In the genomic region with DNA sequence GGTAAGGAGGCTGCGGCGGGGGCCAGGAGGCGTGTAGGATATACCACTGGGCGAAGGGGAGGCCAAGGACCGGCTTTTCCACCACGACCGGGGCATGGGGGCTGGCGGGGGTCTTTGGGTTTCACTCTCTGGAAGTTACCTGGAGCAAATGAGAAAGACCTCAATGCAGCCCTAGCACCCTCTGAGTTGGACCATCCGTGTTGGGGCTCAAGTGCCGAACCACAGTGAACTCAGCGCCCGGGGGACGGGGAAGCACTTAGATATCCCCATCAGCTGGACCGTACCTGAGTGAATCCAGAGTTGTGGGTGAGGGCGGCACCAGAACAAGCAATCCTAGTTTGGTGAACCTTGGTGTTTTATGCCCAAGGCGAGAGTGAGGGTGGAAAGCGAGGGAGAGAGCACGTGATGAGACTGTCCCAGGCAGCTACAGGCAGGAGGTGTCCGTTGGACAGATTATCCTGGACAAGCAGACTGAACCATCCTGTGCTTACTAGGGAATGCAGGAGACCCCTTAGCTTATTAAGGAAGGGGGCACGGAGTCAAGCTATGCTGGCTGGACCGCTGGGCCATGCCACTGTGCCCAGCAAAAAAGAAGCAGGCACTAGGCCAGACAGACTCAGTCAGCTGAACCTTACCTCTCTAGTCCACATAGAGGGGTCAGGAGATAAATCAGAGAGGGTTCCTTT, we compare ENCODE assay signal across 1 cellular context.
TF ChIP-seq lines count a peak whose summit lies in the region.

No MANE protein-coding gene starts in this region.

TF ChIP-seq in HEK293, 187 proteins besides CTCF, POLR2A, EP300 and RAD21 (continued from another document):
- TF ChIP-seq ZNF10 (tag by site-specific recombination; IDR thresholded peaks at IDR 0.05) (no peak), ZFP37 (tag by site-specific recombination; IDR thresholded peaks at IDR 0.05) (0 out of 2 replicates have a peak, but pooled peaks have one; percentile 14), ZNF510 (tag by site-specific recombination; IDR thresholded peaks at IDR 0.05; ENCODE audit: insufficient replicate concordance) (no peak), PBX3 (CRISPR knock-in tag; IDR thresholded peaks at IDR 0.05) (no peak), ZNF670 (tag by site-specific recombination; IDR thresholded peaks at IDR 0.05; ENCODE audit: low read depth) (no peak), REST (tag by site-specific recombination; IDR thresholded peaks at IDR 0.05) (peak; percentile 29; the same call in 1 of the 2 replicates), KLF10 (tag by site-specific recombination; IDR thresholded peaks at IDR 0.05) (no peak), REPIN1 (tag by site-specific recombination; IDR thresholded peaks at IDR 0.05; ENCODE audit: low read depth) (no peak), ZNF2 (tag by site-specific recombination; IDR thresholded peaks at IDR 0.05) (no peak), ZNF76 (tag by site-specific recombination; IDR thresholded peaks at IDR 0.05; ENCODE audit: borderline replicate concordance, low read depth) (peak; percentile 6; the same call in 1 of the 2 replicates), ZNF518A (tag by site-specific recombination; conservative IDR thresholded peaks at IDR 0.05; ENCODE audit: low read depth) (no peak), ZNF501 (tag by site-specific recombination; IDR thresholded peaks at IDR 0.05) (no peak), WT1 (tag by site-specific recombination; IDR thresholded peaks at IDR 0.05) (no peak), ZNF792 (tag by site-specific recombination; IDR thresholded peaks at IDR 0.05) (no peak), AEBP2 (tag by site-specific recombination; IDR thresholded peaks at IDR 0.05; ENCODE audit: borderline replicate concordance) (no peak), ZNF24 (tag by site-specific recombination; IDR thresholded peaks at IDR 0.05) (peak; percentile 3; the same call in 1 of the 2 replicates), ZFP3 (tag by site-specific recombination; IDR thresholded peaks at IDR 0.05; ENCODE audit: low read depth) (no peak), ZFHX2 (tag by site-specific recombination; conservative IDR thresholded peaks at IDR 0.05) (no peak), GLI2 (tag by site-specific recombination; IDR thresholded peaks at IDR 0.05; ENCODE audit: borderline replicate concordance, low read depth) (no peak), ZNF248 (tag by site-specific recombination; IDR thresholded peaks at IDR 0.05) (no peak), YY2 (tag by site-specific recombination; IDR thresholded peaks at IDR 0.05) (no peak), SP7 (tag by site-specific recombination; IDR thresholded peaks at IDR 0.05) (peak; percentile 10), ZSCAN18 (tag by site-specific recombination; IDR thresholded peaks at IDR 0.05) (no peak), ZNF416 (tag by site-specific recombination; IDR thresholded peaks at IDR 0.05) (no peak), ZNF214 (tag by site-specific recombination; IDR thresholded peaks at IDR 0.05; ENCODE audit: borderline replicate concordance) (no peak), ZBTB49 (tag by site-specific recombination; IDR thresholded peaks at IDR 0.05; ENCODE audit: low read depth) (no peak), ZNF155 (tag by site-specific recombination; IDR thresholded peaks at IDR 0.05) (no peak), ZSCAN23 (tag by site-specific recombination; IDR thresholded peaks at IDR 0.05) (no peak), ZBTB21 (tag by site-specific recombination; IDR thresholded peaks at IDR 0.05) (no peak), ZNF292 (tag by site-specific recombination; IDR thresholded peaks at IDR 0.05; ENCODE audit: borderline replicate concordance, low read depth) (no peak), ZNF175 (tag by site-specific recombination; IDR thresholded peaks at IDR 0.05) (no peak), ZBTB1 (tag by site-specific recombination; IDR thresholded peaks at IDR 0.05) (no peak), ZNF777 (tag by site-specific recombination; IDR thresholded peaks at IDR 0.05; ENCODE audit: borderline replicate concordance) (no peak), ZFP41 (tag by site-specific recombination; IDR thresholded peaks at IDR 0.05; ENCODE audit: borderline replicate concordance) (no peak), ZNF335 (tag by site-specific recombination; conservative IDR thresholded peaks at IDR 0.05) (peak; percentile 94)
- TF ChIP-seq, protein P1, sequence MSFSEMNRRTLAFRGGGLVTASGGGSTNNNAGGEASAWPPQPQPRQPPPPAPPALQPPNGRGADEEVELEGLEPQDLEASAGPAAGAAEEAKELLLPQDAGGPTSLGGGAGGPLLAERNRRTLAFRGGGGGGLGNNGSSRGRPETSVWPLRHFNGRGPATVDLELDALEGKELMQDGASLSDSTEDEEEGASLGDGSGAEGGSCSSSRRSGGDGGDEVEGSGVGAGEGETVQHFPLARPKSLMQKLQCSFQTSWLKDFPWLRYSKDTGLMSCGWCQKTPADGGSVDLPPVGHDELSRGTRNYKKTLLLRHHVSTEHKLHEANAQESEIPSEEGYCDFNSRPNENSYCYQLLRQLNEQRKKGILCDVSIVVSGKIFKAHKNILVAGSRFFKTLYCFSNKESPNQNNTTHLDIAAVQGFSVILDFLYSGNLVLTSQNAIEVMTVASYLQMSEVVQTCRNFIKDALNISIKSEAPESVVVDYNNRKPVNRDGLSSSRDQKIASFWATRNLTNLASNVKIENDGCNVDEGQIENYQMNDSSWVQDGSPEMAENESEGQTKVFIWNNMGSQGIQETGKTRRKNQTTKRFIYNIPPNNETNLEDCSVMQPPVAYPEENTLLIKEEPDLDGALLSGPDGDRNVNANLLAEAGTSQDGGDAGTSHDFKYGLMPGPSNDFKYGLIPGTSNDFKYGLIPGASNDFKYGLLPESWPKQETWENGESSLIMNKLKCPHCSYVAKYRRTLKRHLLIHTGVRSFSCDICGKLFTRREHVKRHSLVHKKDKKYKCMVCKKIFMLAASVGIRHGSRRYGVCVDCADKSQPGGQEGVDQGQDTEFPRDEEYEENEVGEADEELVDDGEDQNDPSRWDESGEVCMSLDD (tag by site-specific recombination; IDR thresholded peaks at IDR 0.05): no peak
